In the genomic region with DNA sequence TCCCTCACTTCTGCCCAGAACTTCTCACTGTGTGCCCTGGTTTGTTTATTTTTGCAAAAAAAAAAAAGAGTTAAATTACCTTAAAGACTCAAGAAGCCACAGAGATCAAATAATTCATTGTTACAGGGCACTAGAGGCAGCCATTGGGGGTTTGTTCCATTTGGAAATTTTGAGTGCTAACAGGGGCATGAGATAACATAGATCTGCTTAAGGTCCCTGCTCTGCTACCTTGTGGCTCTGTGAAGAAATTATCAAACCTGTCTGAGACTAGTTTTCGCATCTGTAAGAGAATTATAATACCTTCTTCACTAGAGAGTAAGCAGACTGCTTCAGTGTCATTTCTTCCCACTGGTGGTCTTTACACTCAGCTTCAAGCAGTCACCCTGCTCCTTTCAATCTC, we compare ENCODE assay signal across 1 cellular context.
TF ChIP-seq lines count a peak whose summit lies in the region.

No MANE protein-coding gene starts in this region.

TF ChIP-seq in WTC11, 78 proteins besides CTCF, POLR2A, EP300 and RAD21 (continued from another document):
- TF ChIP-seq, protein P1, sequence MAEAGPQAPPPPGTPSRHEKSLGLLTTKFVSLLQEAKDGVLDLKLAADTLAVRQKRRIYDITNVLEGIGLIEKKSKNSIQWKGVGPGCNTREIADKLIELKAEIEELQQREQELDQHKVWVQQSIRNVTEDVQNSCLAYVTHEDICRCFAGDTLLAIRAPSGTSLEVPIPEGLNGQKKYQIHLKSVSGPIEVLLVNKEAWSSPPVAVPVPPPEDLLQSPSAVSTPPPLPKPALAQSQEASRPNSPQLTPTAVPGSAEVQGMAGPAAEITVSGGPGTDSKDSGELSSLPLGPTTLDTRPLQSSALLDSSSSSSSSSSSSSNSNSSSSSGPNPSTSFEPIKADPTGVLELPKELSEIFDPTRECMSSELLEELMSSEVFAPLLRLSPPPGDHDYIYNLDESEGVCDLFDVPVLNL (CRISPR knock-in tag; IDR thresholded peaks at IDR 0.05; ENCODE audit: borderline replicate concordance, low read depth): no peak
